In the genomic region with DNA sequence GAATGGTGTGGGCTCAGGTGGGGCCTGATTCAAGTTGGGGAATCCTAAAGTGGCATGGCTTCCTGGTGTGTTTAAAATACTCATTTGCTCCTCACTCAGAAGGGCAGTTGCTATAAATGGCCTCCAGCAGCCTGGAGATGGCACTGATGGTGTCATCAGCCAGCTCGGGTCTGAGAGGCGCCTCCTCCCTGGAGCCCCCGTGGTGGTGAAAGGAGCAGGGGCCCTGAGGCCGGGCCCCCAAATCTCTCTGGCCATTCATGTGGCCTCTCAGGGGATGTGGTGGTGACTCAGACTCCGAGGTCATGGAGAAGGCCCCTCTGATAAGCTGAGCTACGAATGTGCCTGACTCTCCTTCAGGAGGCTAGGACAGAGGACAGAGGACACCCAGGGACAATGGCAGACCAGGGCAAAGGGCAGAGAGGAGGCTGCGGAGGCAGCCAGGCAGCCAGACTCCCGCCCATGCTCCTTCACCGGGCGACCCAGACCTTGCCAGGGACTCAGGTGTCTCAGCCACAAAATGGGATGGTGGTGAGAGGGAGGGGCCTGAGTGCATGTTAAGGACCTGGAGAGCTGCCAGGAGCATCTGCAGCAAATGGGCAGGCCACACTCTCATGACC, we compare ENCODE assay signal across 21 cellular contexts.
"Had no signal": no experiment of that assay in that cellular context is flagged by ENCODE, and none has a peak within 500 bp of the region (broad histone marks: within the 10 kb centered on the region; RNA-seq: fewer than 3 reads in every experiment).

No MANE protein-coding gene starts in this region.

- H3K9me3 Mint-ChIP-seq: activated CD4-positive, alpha-beta memory T cell treated with anti-CD3 and anti-CD28 coated beads for 36 hours; activated naive CD8-positive, alpha-beta T cell treated with anti-CD3 and anti-CD28 coated beads, Interleukin-2, amount 10 ng/mL, durations not matched to agents 7 days and 5 days; dendritic cell treated with granulocyte-macrophage colony-stimulating factor and Interleukin-4, amounts not matched to agents 40 ng/mL and 50 ng/mL, for 4 days; immature natural killer cell; nephron; stimulated activated naive CD8-positive, alpha-beta T cell treated with anti-CD3 and anti-CD28 coated beads, Interleukin-15, Interleukin-2, amounts not matched to agents 100 ng/mL and 50 ng/mL, for 24 hours had no signal

- H3K27ac Mint-ChIP-seq: activated B cell treated with CpG ODN at 0.5 μM for 24 hours; activated CD4-positive, alpha-beta memory T cell treated with anti-CD3 and anti-CD28 coated beads for 36 hours; activated naive CD8-positive, alpha-beta T cell treated with anti-CD3 and anti-CD28 coated beads, Interleukin-2, amount 10 ng/mL, durations not matched to agents 7 days and 5 days; dendritic cell treated with granulocyte-macrophage colony-stimulating factor and Interleukin-4, amounts not matched to agents 40 ng/mL and 50 ng/mL, for 4 days; immature natural killer cell; stimulated activated naive CD8-positive, alpha-beta T cell treated with anti-CD3 and anti-CD28 coated beads, Interleukin-15, Interleukin-2, amounts not matched to agents 100 ng/mL and 50 ng/mL, for 24 hours; T-cell had no signal

- H3K4me3 ChIP-seq: breast epithelium, esophagus muscularis mucosa, skin epidermis, tibial nerve, vagina had no signal

- H3K4me1 ChIP-seq: breast epithelium, tibial nerve, vagina had no signal

- H3K36me3 Mint-ChIP-seq: activated CD4-positive, alpha-beta memory T cell treated with anti-CD3 and anti-CD28 coated beads for 36 hours; activated naive CD8-positive, alpha-beta T cell treated with anti-CD3 and anti-CD28 coated beads, Interleukin-2, amount 10 ng/mL, durations not matched to agents 7 days and 5 days; immature natural killer cell; T-cell had no signal

- H3K27ac ChIP-seq: breast epithelium, esophagus muscularis mucosa, skin epidermis, tibial nerve, vagina had no signal

- H3K4me1 Mint-ChIP-seq: activated B cell treated with CpG ODN at 0.5 μM for 24 hours; activated naive CD8-positive, alpha-beta T cell treated with anti-CD3 and anti-CD28 coated beads, Interleukin-2, amount 10 ng/mL, durations not matched to agents 7 days and 5 days; immature natural killer cell; T-cell had no signal

- H3K27me3 ChIP-seq: breast epithelium, vagina had no signal

- H3K9me3 ChIP-seq: breast epithelium, esophagus muscularis mucosa, tibial nerve, vagina had no signal

- H3K4me3 Mint-ChIP-seq: activated B cell treated with CpG ODN at 0.5 μM for 24 hours; activated CD4-positive, alpha-beta memory T cell treated with anti-CD3 and anti-CD28 coated beads for 36 hours; activated naive CD8-positive, alpha-beta T cell treated with anti-CD3 and anti-CD28 coated beads, Interleukin-2, amount 10 ng/mL, durations not matched to agents 7 days and 5 days; dendritic cell treated with granulocyte-macrophage colony-stimulating factor and Interleukin-4, amounts not matched to agents 40 ng/mL and 50 ng/mL, for 4 days; immature natural killer cell; nephron; stimulated activated naive CD8-positive, alpha-beta T cell treated with anti-CD3 and anti-CD28 coated beads, Interleukin-15, Interleukin-2, amounts not matched to agents 100 ng/mL and 50 ng/mL, for 24 hours; T-cell had no signal

- H3K36me3 ChIP-seq: breast epithelium, esophagus muscularis mucosa, tibial nerve, vagina had no signal

- ATAC-seq: T-cell had no signal

- DNase-seq: activated B cell treated with CpG ODN at 0.5 μM for 24 hours; activated CD4-positive, alpha-beta memory T cell treated with anti-CD3 and anti-CD28 coated beads for 36 hours; activated CD4-positive, alpha-beta T cell treated with anti-CD3 and anti-CD28 coated beads for 4 hours; activated naive CD8-positive, alpha-beta T cell treated with anti-CD3 and anti-CD28 coated beads, Interleukin-2, amount 10 ng/mL, durations not matched to agents 7 days and 5 days; anterior cingulate cortex; cerebellar nuclear complex; effector CD8-positive, alpha-beta T cell; immature natural killer cell; nucleus accumbens; retina; stimulated activated CD4-positive, alpha-beta T cell treated with anti-CD3 and anti-CD28 coated beads, Interleukin-15, amount 100 ng/mL, for 24 hours; stimulated activated CD4-positive, alpha-beta T cell treated with anti-CD3 and anti-CD28 coated beads, Interleukin-2, amount 100 ng/mL, for 48 hours had no signal
